Comparison of ENCODE assay signal across 8 cellular contexts in the genomic region with DNA sequence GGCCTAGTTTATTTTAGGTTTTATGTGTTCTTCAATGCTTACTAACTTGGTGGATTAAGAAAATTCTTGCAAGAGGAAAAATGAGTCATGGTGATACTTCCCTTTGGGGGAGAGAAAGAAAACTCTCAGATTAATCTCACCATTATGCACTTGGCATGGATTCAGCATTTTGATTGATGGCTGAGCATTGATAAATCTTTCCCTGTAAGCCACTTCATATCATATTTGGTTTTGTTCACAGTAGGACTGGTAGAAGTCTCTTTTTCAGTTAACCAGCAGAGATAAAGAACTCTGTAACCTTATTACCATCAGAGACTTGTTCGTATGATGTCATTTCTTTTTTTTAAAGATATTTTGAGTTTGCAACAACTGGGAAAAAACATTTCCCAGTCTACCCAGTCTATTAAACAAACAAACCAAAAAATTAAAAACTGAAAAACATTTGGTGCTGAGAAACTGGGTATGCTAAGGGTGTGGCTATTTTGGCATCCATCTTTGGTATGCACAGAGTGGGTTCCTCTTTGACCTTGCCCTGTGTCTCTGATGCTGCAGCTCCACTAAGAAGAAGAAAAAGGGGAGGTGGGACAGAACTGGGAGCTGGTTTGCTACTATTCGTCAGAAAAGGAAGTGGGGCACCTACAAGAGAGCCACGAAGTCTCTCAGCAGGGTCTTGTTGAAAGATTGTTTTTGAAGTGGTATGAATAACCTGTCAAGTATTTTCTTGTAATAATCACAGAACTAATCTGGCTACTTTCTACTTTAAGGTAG. TPM values are rescaled to one million over a fixed set of nuclear protein-coding genes. Genes with fewer than 3 reads are reported as not detected.
A peak's percentile ranks its signal among the peaks of the same experiment; 100 is the strongest.
DNase-seq lines count a peak whose midpoint lies in the region; TF ChIP-seq lines count a peak whose summit lies in the region.

No MANE protein-coding gene starts in this region.

- peaks cover 45% of the 10 kb centered on the region for H4K20me1 ChIP-seq in Karpas-422 (ENCODE audit: insufficient read depth, low read depth, low read length)

- H3K27me3 ChIP-seq in brain microvascular endothelial cell (replicated peaks) = no peaks in the 10 kb centered on the region
- no peaks in the 10 kb centered on the region for H3K27me3 ChIP-seq in Karpas-422 (ENCODE audit: low read length)

- DNase-seq in CD1c-positive myeloid dendritic cell (ENCODE audit: extremely low spot score) = peak; percentile 69
- DNase-seq in NB4 (ENCODE audit: low read depth) = peak; percentile 53
- peak; percentile 64 for DNase-seq in brain microvascular endothelial cell
- no peak for DNase-seq in Karpas-422
- no peak for DNase-seq in epidermal melanocyte (ENCODE audit: insufficient read length, low spot score)
- DNase-seq in midbrain (lab: John Stamatoyannopoulos, UW) = no peak
- DNase-seq in C1 segment of cervical spinal cord (lab: John Stamatoyannopoulos, UW) = no peak

- in situ Hi-C loops in brain microvascular endothelial cell (cut with HindIII; ENCODE audit: low pct_ligation_motif_present, low sequenced_read_pairs) = no loop called here

- no peak for TF ChIP-seq CTCF in NB4 (IDR thresholded peaks at IDR 0.05; ENCODE audit: low read depth, low read length)
- TF ChIP-seq CTCF in brain microvascular endothelial cell (IDR thresholded peaks at IDR 0.05; ENCODE audit: low read depth, low read length, missing control alignments) = no peak

- H3K4me3 ChIP-seq in NB4 (ENCODE audit: low read depth, low read length) (no peak overlapping the region), brain microvascular endothelial cell (ENCODE audit: low read depth, low read length) (no peak overlapping the region), mesodermal cell (ENCODE audit: extremely low read depth, insufficient read depth, low read length, poor library complexity, severe bottlenecking) (no peak overlapping the region), Karpas-422 (ENCODE audit: low read length) (no peak overlapping the region)

- H3K27ac ChIP-seq in brain microvascular endothelial cell (peak overlapping the region; percentile 67), mesodermal cell (ENCODE audit: low read depth, low read length, severe bottlenecking) (peak overlapping the region; percentile 57), Karpas-422 (ENCODE audit: low read length) (no peak overlapping the region)

- H3K36me3 ChIP-seq in brain microvascular endothelial cell (replicated peaks) = no peaks in the 10 kb centered on the region
- no peaks in the 10 kb centered on the region for H3K36me3 ChIP-seq in mesodermal cell (ENCODE audit: control insufficient read depth, insufficient read depth, low read length)
- no peaks in the 10 kb centered on the region for H3K36me3 ChIP-seq in Karpas-422 (ENCODE audit: insufficient read depth, low read length)

- TF ChIP-seq POLR2A in NB4 (IDR thresholded peaks at IDR 0.05; ENCODE audit: extremely low read depth, insufficient read length) = no peak

- 79% methylated on average over 2 of the region's 3 CpGs; no CpG with 5 or more reads in 1 of the 2 experiments for WGBS in mesodermal cell (ENCODE audit: insufficient coverage in 2 of 2), 2 experiments

- H3K9ac ChIP-seq in Karpas-422 (ENCODE audit: low read length) = no peak overlapping the region

- peaks cover 30% of the 10 kb centered on the region for H3K4me1 ChIP-seq in mesodermal cell (ENCODE audit: control insufficient read depth, insufficient read depth, low read length, poor library complexity, severe bottlenecking)
- H3K4me1 ChIP-seq in Karpas-422 (ENCODE audit: low read length) = peaks cover 13% of the 10 kb centered on the region

- H2AFZ ChIP-seq in Karpas-422 (ENCODE audit: low read length) = no peak overlapping the region

- H3K4me2 ChIP-seq in Karpas-422 (ENCODE audit: low read depth, low read length, poor library complexity, severe bottlenecking) = no peak overlapping the region

- no peaks in the 10 kb centered on the region for H3K9me3 ChIP-seq in mesodermal cell (ENCODE audit: control insufficient read depth, low read length)
- no peaks in the 10 kb centered on the region for H3K9me3 ChIP-seq in Karpas-422 (ENCODE audit: low read length)

- H3K79me2 ChIP-seq in Karpas-422 (ENCODE audit: low read length) = no peaks in the 10 kb centered on the region

- H3K9me2 ChIP-seq in Karpas-422 (replicated peaks; ENCODE audit: insufficient read depth, low read length) = no peaks in the 10 kb centered on the region

RNA-seq across cellular contexts. Expression of a gene that starts 17.2 kb away (rescaled TPM):
- polyA plus RNA-seq in mesodermal cell (2013, experiment 1 of 2) = 26.1 TPM
- 27.1 TPM for polyA plus RNA-seq in mesodermal cell (2013, experiment 2 of 2)
- 6.9 and 13.7 TPM in 2 replicates for total RNA-seq in Karpas-422 (2014; rRNA removed; shearing (Covaris generic); ENCODE audit: low replicate concordance)

Comparison
In these comparisons a context has a peak if more than half of its experiments do, and no peak if none do; other contexts are left out.
1. DNase-seq: peak in CD1c-positive myeloid dendritic cell (single experiment), NB4 (single experiment) and brain microvascular endothelial cell (single experiment); none in Karpas-422 (single experiment), epidermal melanocyte (single experiment), midbrain (single experiment) and C1 segment of cervical spinal cord (0 of 14).